ENCODE assay signal across 25 cellular contexts in the genomic region with DNA sequence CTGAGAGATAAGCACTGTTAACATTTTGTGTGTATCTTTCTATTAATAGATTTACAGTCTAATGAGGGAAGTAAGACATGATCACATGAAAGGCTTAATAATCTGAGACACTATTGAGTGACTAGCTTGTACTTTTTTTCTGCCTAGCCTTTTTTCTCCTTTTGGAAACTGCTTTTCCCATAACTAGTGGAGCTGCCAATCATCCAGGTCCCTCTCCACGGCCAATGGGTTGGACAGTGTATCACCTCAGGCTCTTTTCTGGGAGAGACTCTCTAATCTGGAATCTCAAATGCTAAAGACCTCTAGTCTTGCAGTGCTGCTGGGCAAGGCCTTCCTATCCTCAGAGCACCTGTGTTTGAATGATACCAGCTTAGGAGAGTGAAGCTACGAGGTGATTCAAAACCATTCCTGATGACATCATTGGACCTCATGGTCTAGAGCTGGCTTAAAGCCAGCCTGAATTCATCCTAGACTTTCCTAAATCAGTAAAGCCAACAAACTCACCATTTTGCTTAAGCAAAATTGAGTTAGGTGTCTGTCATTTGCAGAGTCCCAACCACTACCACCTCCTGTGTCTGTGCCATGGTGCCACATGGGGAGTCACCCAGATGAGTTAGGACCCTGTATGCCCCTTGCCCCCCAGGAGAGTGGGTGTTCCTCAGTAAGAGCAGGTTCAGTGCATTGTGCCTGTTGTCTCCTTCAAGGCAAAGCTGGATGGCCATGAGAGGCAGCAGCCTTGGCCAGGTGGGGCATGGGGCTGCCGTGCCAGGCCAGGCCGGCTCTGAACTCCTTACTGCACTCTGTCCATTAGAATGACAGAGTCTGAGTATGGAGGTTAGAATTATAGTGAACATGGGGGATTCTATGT.
DNase-seq lines count a peak whose midpoint lies in the region; ATAC-seq, FAIRE-seq and TF ChIP-seq lines count a peak whose summit lies in the region.
"Had no signal": no experiment of that assay in that cellular context is flagged by ENCODE, and none has a peak within 500 bp of the region (broad histone marks: within the 10 kb centered on the region; RNA-seq: fewer than 3 reads in every experiment).

No MANE protein-coding gene starts in this region.

- H3K9me3 ChIP-seq in CD8-positive, alpha-beta T cell (ENCODE audit: low read length) = no peaks in the 10 kb centered on the region
- H3K9me3 ChIP-seq in K562 (replicated peaks; ENCODE audit: control insufficient read depth, insufficient read depth, low read depth, low read length) (no peaks in the 10 kb centered on the region), muscle layer of duodenum (ENCODE audit: control insufficient read depth in 1 of 2, low read length in 2 of 2) (no peaks in the 10 kb centered on the region), lower lobe of right lung (no peaks in the 10 kb centered on the region), breast epithelium (no peaks in the 10 kb centered on the region)
- H3K9me3 ChIP-seq: SK-N-SH, upper lobe of left lung had no signal

- TF ChIP-seq POLR2A in K562 (conservative IDR thresholded peaks at IDR 0.05) (no peak), breast epithelium (IDR thresholded peaks at IDR 0.05) (no peak), GM18505 (IDR thresholded peaks at IDR 0.05; ENCODE audit: borderline replicate concordance, extremely low read depth, insufficient read depth, insufficient read length) (no peak)

- H4K20me1 ChIP-seq in K562 (replicated peaks; ENCODE audit: control insufficient read depth, insufficient read depth, low read length) = no peaks in the 10 kb centered on the region

- TF ChIP-seq CTCF in CD8-positive, alpha-beta T cell (IDR thresholded peaks at IDR 0.05) = no peak
- TF ChIP-seq CTCF in HL-60 (IDR thresholded peaks at IDR 0.05; ENCODE audit: insufficient read depth, low read length) = no peak
- no peak for TF ChIP-seq CTCF in K562 (IDR thresholded peaks at IDR 0.05 in 2 of 3, conservative IDR thresholded peaks at IDR 0.05 in 1 of 3; ENCODE audit: insufficient read depth in 2 of 3, low read depth in 1 of 3, low read length in 3 of 3)
- no peak for TF ChIP-seq CTCF in lower lobe of right lung (IDR thresholded peaks at IDR 0.05)
- TF ChIP-seq CTCF in breast epithelium (IDR thresholded peaks at IDR 0.05) = no peak

- H3K9me1 ChIP-seq in K562 (ENCODE audit: control insufficient read depth, insufficient read depth, low read length) = no peaks in the 10 kb centered on the region

- H3K27me3 ChIP-seq in CD8-positive, alpha-beta T cell (ENCODE audit: insufficient read depth, low read length) = no peaks in the 10 kb centered on the region
- H3K27me3 ChIP-seq in HL-60 (ENCODE audit: insufficient read depth, poor library complexity, severe bottlenecking) = no peaks in the 10 kb centered on the region
- no peaks in the 10 kb centered on the region for H3K27me3 ChIP-seq in K562 (ENCODE audit: control insufficient read depth in 2 of 2, insufficient read depth in 2 of 2, low read length in 2 of 2)
- no peaks in the 10 kb centered on the region for H3K27me3 ChIP-seq in muscle layer of duodenum (ENCODE audit: low read depth, low read length)
- H3K27me3 ChIP-seq in lower lobe of right lung (ENCODE audit: low read depth) = no peaks in the 10 kb centered on the region
- H3K27me3 ChIP-seq in breast epithelium = no peaks in the 10 kb centered on the region
- H3K27me3 ChIP-seq: hepatocyte, upper lobe of left lung had no signal

- no peak for TF ChIP-seq EP300 in K562 (IDR thresholded peaks at IDR 0.05; ENCODE audit: low read length)

- H3K27ac ChIP-seq in CD8-positive, alpha-beta T cell (ENCODE audit: low read depth, low read length) = no peak overlapping the region
- peak overlapping the region; percentile 69 for H3K27ac ChIP-seq in HL-60 (replicated peaks)
- H3K27ac ChIP-seq in K562 (ENCODE audit: extremely low read depth, low read depth, low read length) = no peak overlapping the region
- peak overlapping the region; percentile 20 for H3K27ac ChIP-seq in muscle layer of duodenum (ENCODE audit: low read length)
- no peak overlapping the region for H3K27ac ChIP-seq in lower lobe of right lung
- H3K27ac ChIP-seq in breast epithelium = no peak overlapping the region
- H3K27ac ChIP-seq: hepatocyte had no signal

- FAIRE-seq in K562 (lab: Jason Lieb, UNC) = no peak
- FAIRE-seq: D721Med, G401.6 had no signal

- peak overlapping the region in 1 of 2 experiments; percentile 37; a peak in 1 of 4 replicates for H3K9ac ChIP-seq in K562 (ENCODE audit: insufficient read depth in 1 of 2, low read depth in 2 of 2, low read length in 2 of 2)
- H3K9ac ChIP-seq: SK-N-SH had no signal

- no peak overlapping the region for H3K4me2 ChIP-seq in K562 (ENCODE audit: insufficient read depth, low read length)
- H3K4me2 ChIP-seq: hepatocyte, SK-N-SH had no signal

- no TSS peak for BruUV-seq in K562 (replicated peaks; lab: Mats Ljungman, UMichigan)

- POLR2A ChIA-PET in CD8-positive, alpha-beta T cell (lab: Charles Lee) = no interaction called here
- POLR2A ChIA-PET in K562 (lab: Yijun Ruan, JAX) = no interaction called here

- no peak for TF ChIP-seq RAD21 in K562 (CRISPR knock-in tag; conservative IDR thresholded peaks at IDR 0.05 in 1 of 2, IDR thresholded peaks at IDR 0.05 in 1 of 2)

- no peak for ATAC-seq in CD8-positive, alpha-beta T cell
- ATAC-seq in K562 (peak; percentile 41; the same call in 2 of the 3 replicates), lower lobe of right lung (no peak), GM18505 (IDR thresholded peaks at IDR 0.05; ENCODE audit: unreplicated experiment) (no peak)
- ATAC-seq: HCT116; stimulated activated naive CD8-positive, alpha-beta T cell treated with anti-CD3 and anti-CD28 coated beads, Interleukin-15, Interleukin-2, amounts not matched to agents 100 U/mL and 50 U/mL, for 24 hours had no signal

- no peaks in the 10 kb centered on the region for H3K27me3 Mint-ChIP-seq in CD8-positive, alpha-beta T cell (ENCODE audit: low read depth)

- H3K36me3 ChIP-seq in CD8-positive, alpha-beta T cell (ENCODE audit: insufficient read depth, low read length) = no peaks in the 10 kb centered on the region
- no peaks in the 10 kb centered on the region for H3K36me3 ChIP-seq in K562 (ENCODE audit: control insufficient read depth, insufficient read depth, low read length)
- no peaks in the 10 kb centered on the region for H3K36me3 ChIP-seq in muscle layer of duodenum (ENCODE audit: control insufficient read depth in 1 of 2, insufficient read depth in 2 of 2, low read length in 2 of 2)
- H3K36me3 ChIP-seq in lower lobe of right lung = no peaks in the 10 kb centered on the region
- no peaks in the 10 kb centered on the region for H3K36me3 ChIP-seq in breast epithelium
- H3K36me3 ChIP-seq: upper lobe of left lung had no signal

- no peak overlapping the region for H3K4me3 Mint-ChIP-seq in CD8-positive, alpha-beta T cell
- H3K4me3 Mint-ChIP-seq: activated B cell treated with CpG ODN at 0.5 μM for 24 hours; activated naive CD4-positive, alpha-beta T cell treated with anti-CD3 and anti-CD28 coated beads for 36 hours; endodermal cell; nephron had no signal

- CTCF ChIA-PET in CD8-positive, alpha-beta T cell (lab: Charles Lee) = interaction anchor here (1.1 to 1.7 kb wide), 3 partner anchors 28 to 411 kb away, joined by 3 to 5 read pairs (median 3); no protein-coding TSS in a partner anchor
- CTCF ChIA-PET in K562 (lab: Yijun Ruan, JAX; ENCODE audit: low intra/inter-chr PET ratio) = no interaction called here

- H3K27ac Mint-ChIP-seq in CD8-positive, alpha-beta T cell = peak overlapping the region; percentile 38
- H3K27ac Mint-ChIP-seq: activated B cell treated with CpG ODN at 0.5 μM for 24 hours; activated naive CD4-positive, alpha-beta T cell treated with anti-CD3 and anti-CD28 coated beads for 36 hours; endodermal cell; memory B cell; nephron; progenitor cell of endocrine pancreas had no signal

- H3K79me2 ChIP-seq in K562 (ENCODE audit: control insufficient read depth, insufficient read depth, low read length) = no peaks in the 10 kb centered on the region
- H3K79me2 ChIP-seq: hepatocyte had no signal

- H3K4me1 Mint-ChIP-seq in CD8-positive, alpha-beta T cell (ENCODE audit: low read depth) = peaks cover 24% of the 10 kb centered on the region

- H3K36me3 Mint-ChIP-seq in CD8-positive, alpha-beta T cell = no peaks in the 10 kb centered on the region
- H3K36me3 Mint-ChIP-seq: memory B cell had no signal

- in situ Hi-C loops in K562 (cut with MboI) = no loop called here

- H2AFZ ChIP-seq in K562 (ENCODE audit: low read depth, low read length) = no peak overlapping the region
- H2AFZ ChIP-seq: hepatocyte had no signal

- peaks cover 23% of the 10 kb centered on the region for H3K4me1 ChIP-seq in CD8-positive, alpha-beta T cell (ENCODE audit: insufficient read depth, low read length)
- peaks cover 4 to 21% of the 10 kb centered on the region in 2 experiments; a peak in 3 of 5 replicates for H3K4me1 ChIP-seq in K562 (replicated peaks in 1 of 2; ENCODE audit: control insufficient read depth in 2 of 2, insufficient read depth in 2 of 2, low read length in 2 of 2)
- H3K4me1 ChIP-seq in muscle layer of duodenum (ENCODE audit: control insufficient read depth in 1 of 2, insufficient read depth in 2 of 2, low read length in 2 of 2) = no peaks in the 10 kb centered on the region
- peaks cover 23% of the 10 kb centered on the region for H3K4me1 ChIP-seq in lower lobe of right lung
- no peaks in the 10 kb centered on the region for H3K4me1 ChIP-seq in breast epithelium

- no peaks in the 10 kb centered on the region for H3K9me3 Mint-ChIP-seq in CD8-positive, alpha-beta T cell
- H3K9me3 Mint-ChIP-seq: activated B cell treated with CpG ODN at 0.5 μM for 24 hours; activated naive CD4-positive, alpha-beta T cell treated with anti-CD3 and anti-CD28 coated beads for 36 hours; activated T-cell treated with anti-CD3 and anti-CD28 coated beads, Interleukin-2, amount 50 U/mL, for 4 hours; endodermal cell; memory B cell; nephron had no signal

- DNase-seq in CD8-positive, alpha-beta T cell = no peak
- DNase-seq in HL-60 (ENCODE audit: low read depth in 1 of 2, low spot score in 1 of 2) (no peak), K562 (ENCODE audit: extremely low read depth in 1 of 4, low spot score in 3 of 4) (peak in 2 of 4 experiments; percentile 12), HCEC 1CT (no peak), lower lobe of right lung (no peak), breast epithelium (ENCODE audit: low spot score in 2 of 2) (no peak)
- DNase-seq: activated B cell treated with CpG ODN at 0.5 μM for 24 hours; activated naive CD4-positive, alpha-beta T cell treated with anti-CD3 and anti-CD28 coated beads for 36 hours; activated T-cell treated with anti-CD3 and anti-CD28 coated beads, Interleukin-2, amount 50 U/mL, for 4 hours; aorta; endodermal cell; KG1; SK-N-SH had no signal

- 68% methylated on average over 4 of the region's 4 CpGs for WGBS in K562 (ENCODE audit: insufficient coverage, low coverage, missing lambda C conversion rate)

- H3K4me3 ChIP-seq in CD8-positive, alpha-beta T cell (ENCODE audit: low read depth, low read length) = no peak overlapping the region
- no peak overlapping the region for H3K4me3 ChIP-seq in HL-60 (replicated peaks; ENCODE audit: insufficient read depth, low read length)
- no peak overlapping the region for H3K4me3 ChIP-seq in K562
- H3K4me3 ChIP-seq in muscle layer of duodenum (ENCODE audit: low read depth in 1 of 2, low read length in 2 of 2) = no peak overlapping the region
- no peak overlapping the region for H3K4me3 ChIP-seq in lower lobe of right lung
- H3K4me3 ChIP-seq in breast epithelium = no peak overlapping the region
- H3K4me3 ChIP-seq: hepatocyte, skin epidermis, upper lobe of left lung had no signal

- intact Hi-C loops in CD8-positive, alpha-beta T cell (cut with DNase I, micrococcal nuclease) = no loop called here
- intact Hi-C loops in K562 (cut with micrococcal nuclease) (no loop called here), lower lobe of right lung (cut with DNase I) (no loop called here), breast epithelium (cut with DNase I; ENCODE audit: low total_unique reads) (no loop called here)

Comparison
In these comparisons a context has a peak if more than half of its experiments do, and no peak if none do; other contexts are left out.
1. H3K27ac ChIP-seq: peak in HL-60 (single experiment) and muscle layer of duodenum (single experiment); none in CD8-positive, alpha-beta T cell (single experiment), K562 (single experiment), lower lobe of right lung (single experiment) and breast epithelium (0 of 2).